9 cellular contexts compared by ENCODE assay signal in genomic region chr22:21000215-21000986, GRCh38. TPM values are rescaled to one million over a fixed set of nuclear protein-coding genes. Genes with fewer than 3 reads are reported as not detected.
DNase-seq lines count a peak whose midpoint lies in the region; ATAC-seq, FAIRE-seq and TF ChIP-seq lines count a peak whose summit lies in the region.
"Had no signal": no experiment of that assay in that cellular context is flagged by ENCODE, and none has a peak within 500 bp of the region (broad histone marks: within the 10 kb centered on the region; RNA-seq: fewer than 3 reads in every experiment).

No MANE protein-coding gene starts in this region.

- TF ChIP-seq POLR2A in GM12891 (IDR thresholded peaks at IDR 0.05; ENCODE audit: low read depth, low read length) (no peak), endothelial cell of umbilical vein (IDR thresholded peaks at IDR 0.05; ENCODE audit: low read depth, low read length) (no peak), prostate gland (IDR thresholded peaks at IDR 0.05) (no peak)

- H3K4me1 ChIP-seq in endothelial cell of umbilical vein (ENCODE audit: control insufficient read depth, extremely low read depth, insufficient read depth, low read length) = peaks cover 22% of the 10 kb centered on the region
- H3K4me1 ChIP-seq in prostate gland (replicated peaks) = peaks cover 16% of the 10 kb centered on the region

- TF ChIP-seq CTCF in endothelial cell of umbilical vein (IDR thresholded peaks at IDR 0.05; ENCODE audit: extremely low read depth in 1 of 2, insufficient read depth in 1 of 2, low read depth in 1 of 2, low read length in 2 of 2) (no peak), prostate gland (IDR thresholded peaks at IDR 0.05) (no peak)

- FAIRE-seq in GM12891 (lab: Jason Lieb, UNC) (peak; percentile 9), endothelial cell of umbilical vein (lab: Jason Lieb, UNC) (no peak)
- FAIRE-seq: TTC549 had no signal

- H2AFZ ChIP-seq in endothelial cell of umbilical vein (ENCODE audit: low read depth, low read length) = no peak overlapping the region

- peaks cover 5 to 12% of the 10 kb centered on the region in 2 experiments for H3K36me3 ChIP-seq in endothelial cell of umbilical vein (ENCODE audit: control insufficient read depth in 2 of 2, extremely low read depth in 1 of 2, insufficient read depth in 2 of 2, low read length in 2 of 2)
- H3K36me3 ChIP-seq in prostate gland = peaks cover 0 to 11% of the 10 kb centered on the region in 2 donors

- ATAC-seq in GM21367 (IDR thresholded peaks at IDR 0.05; ENCODE audit: unreplicated experiment) = no peak

- H3K9me1 ChIP-seq in endothelial cell of umbilical vein (replicated peaks; ENCODE audit: control insufficient read depth, extremely low read depth, insufficient read depth, low read length) = no peaks in the 10 kb centered on the region

- H3K27ac ChIP-seq in endothelial cell of umbilical vein (ENCODE audit: insufficient read depth, low read depth, low read length) (peak overlapping the region; percentile 88), prostate gland (peak overlapping the region; percentile 96 to 97)

- intact Hi-C loops in endothelial cell of umbilical vein (cut with micrococcal nuclease) (loop anchor here (2.0 to 5.0 kb wide), 2 partner anchors 84 to 113 kb away; partner anchors contain the start of gene CRKL), prostate gland (cut with DNase I) (loop anchor here (5.0 kb wide), 1 partner anchor 83 kb away; the partner anchor contains the start of gene CRKL)

- CTCF ChIA-PET in endothelial cell of umbilical vein (lab: Charles Lee) = interaction anchor here (1.4 to 2.8 kb wide), 2 partner anchors 18 kb away, joined by 3 to 19 read pairs; partner anchors contain the start of gene LZTR1

- POLR2A ChIA-PET in endothelial cell of umbilical vein (lab: Charles Lee) = interaction anchor here (0.6 to 0.8 kb wide), 2 partner anchors 18 to 114 kb away, joined by 3 to 7 read pairs; partner anchors contain the start of gene LZTR1

- DNase-seq in GM12891 (ENCODE audit: insufficient read length, low spot score) = no peak
- peak; percentile 53 for DNase-seq in RKO (ENCODE audit: low spot score)
- no peak for DNase-seq in endothelial cell of umbilical vein (ENCODE audit: low read depth, low spot score)
- no peak for DNase-seq in prostate gland (ENCODE audit: low spot score)
- no peak for DNase-seq in foreskin melanocyte
- no peak for DNase-seq in retina
- no peak for DNase-seq in SKM-1 (lab: John Stamatoyannopoulos, UW; ENCODE audit: unreplicated experiment)

- no peaks in the 10 kb centered on the region for H3K9me3 ChIP-seq in endothelial cell of umbilical vein (replicated peaks; ENCODE audit: control insufficient read depth, insufficient read depth, low read length)
- no peaks in the 10 kb centered on the region for H3K9me3 ChIP-seq in prostate gland

- peak overlapping the region; percentile 81 for H3K4me2 ChIP-seq in endothelial cell of umbilical vein (ENCODE audit: insufficient read depth, low read length)

- peak overlapping the region; percentile 88 for H3K9ac ChIP-seq in endothelial cell of umbilical vein (replicated peaks; ENCODE audit: extremely low read depth, insufficient read depth, low read length)

- 31% methylated on average over 21 of the region's 21 CpGs for WGBS in prostate gland

- BruUV-seq in endothelial cell of umbilical vein (replicated peaks; lab: Mats Ljungman, UMichigan) = no TSS peak

- peak overlapping the region; percentile 42 to 86 (median 77) for H3K4me3 ChIP-seq in endothelial cell of umbilical vein (replicated peaks in 1 of 3; ENCODE audit: insufficient read depth in 1 of 3, low read depth in 1 of 3, low read length in 3 of 3)
- peak overlapping the region; percentile 57 to 66 for H3K4me3 ChIP-seq in prostate gland

- H3K79me2 ChIP-seq in endothelial cell of umbilical vein (ENCODE audit: control insufficient read depth, insufficient read depth, low read length) = peaks cover 20% of the 10 kb centered on the region

- dilution Hi-C loops in endothelial cell of umbilical vein (cut with MboI; ENCODE audit: extremely low pct_ligation_motif_present, low sequenced_read_pairs) = no loop called here

- H3K27me3 ChIP-seq in endothelial cell of umbilical vein (ENCODE audit: control insufficient read depth in 2 of 2, insufficient read depth in 2 of 2, low read length in 2 of 2) = no peaks in the 10 kb centered on the region
- no peaks in the 10 kb centered on the region for H3K27me3 ChIP-seq in prostate gland (replicated peaks; ENCODE audit: insufficient read depth)

- no peaks in the 10 kb centered on the region for H4K20me1 ChIP-seq in endothelial cell of umbilical vein (replicated peaks; ENCODE audit: control insufficient read depth, extremely low read depth, insufficient read depth, low read length)

TF ChIP-seq in GM12891, 5 proteins besides CTCF, POLR2A, EP300 and RAD21 (continues in another document):
- no peak for TF ChIP-seq POU2F2 (IDR thresholded peaks at IDR 0.05; ENCODE audit: low read depth, low read length)
- no peak for TF ChIP-seq TAF1 (IDR thresholded peaks at IDR 0.05; ENCODE audit: low read depth, low read length)
- TF ChIP-seq POLR2AphosphoS5 (IDR thresholded peaks at IDR 0.05; ENCODE audit: low read depth, low read length) = no peak
- no peak for TF ChIP-seq PAX5 (IDR thresholded peaks at IDR 0.05; ENCODE audit: insufficient read depth, low read length, severe bottlenecking)

TF ChIP-seq in endothelial cell of umbilical vein, 7 proteins besides CTCF, POLR2A, EP300 and RAD21 (continues in another document):
- no peak for TF ChIP-seq EZH2 (IDR thresholded peaks at IDR 0.05; ENCODE audit: borderline replicate concordance, low read depth, low read length, severe bottlenecking)
- no peak for TF ChIP-seq POLR2AphosphoS5 (IDR thresholded peaks at IDR 0.05; ENCODE audit: insufficient read depth, low read depth, low read length)

RNA-seq across cellular contexts. Expression of gene THAP7, which starts 1.5 kb away (rescaled TPM):
- polyA plus RNA-seq in GM12891 (2012; ENCODE audit: low read depth, missing spikeins) = 18.9 TPM
- total RNA-seq in endothelial cell of umbilical vein = 13.5 and 14.9 TPM in 2 replicates
- 24.4 and 33.0 TPM in 2 replicates for polyA plus RNA-seq in endothelial cell of umbilical vein
- polyA plus RNA-seq in endothelial cell of umbilical vein (2011; cell fraction: cytosol; rRNA removed) = 12.7 and 18.7 TPM in 2 replicates
- polyA plus RNA-seq in endothelial cell of umbilical vein (2011; cell fraction: nucleus; rRNA removed) = 25.1 and 27.2 TPM in 2 replicates
- 8.0 and 11.0 TPM in 2 replicates for polyA plus RNA-seq in endothelial cell of umbilical vein (2012)
- 12.4 and 13.0 TPM in 2 replicates for polyA minus RNA-seq in endothelial cell of umbilical vein
- polyA minus RNA-seq in endothelial cell of umbilical vein (2011; cell fraction: cytosol; rRNA and poly(A)+ RNA removed) = 18.0 TPM
- polyA minus RNA-seq in endothelial cell of umbilical vein (2011; cell fraction: nucleus; rRNA and poly(A)+ RNA removed) = 14.9 and 21.5 TPM in 2 replicates
- 10 to 100 TPM; 77.7 to 83.1 TPM for total RNA-seq in prostate gland

RNA-seq across cellular contexts. Expression of gene P2RX6, which starts 14.6 kb away (rescaled TPM):
- 0.15 TPM for polyA plus RNA-seq in GM12891 (2012; ENCODE audit: low read depth, missing spikeins)
- total RNA-seq in endothelial cell of umbilical vein (not detected in 2 replicates), prostate gland (1 to 10 TPM; 4.6 to 5.5 TPM)
- 0.06 TPM in 1 of 2 replicates, not detected in the other for polyA plus RNA-seq in endothelial cell of umbilical vein
- 0.04 TPM in 1 of 2 replicates, not detected in the other for polyA plus RNA-seq in endothelial cell of umbilical vein (2011; cell fraction: cytosol; rRNA removed)
- 0.20 and 0.21 TPM in 2 replicates for polyA plus RNA-seq in endothelial cell of umbilical vein (2011; cell fraction: nucleus; rRNA removed)
- polyA plus RNA-seq in endothelial cell of umbilical vein (2012) = 0.07 TPM in 1 of 2 replicates, not detected in the other
- 0.19 and 0.28 TPM in 2 replicates for polyA minus RNA-seq in endothelial cell of umbilical vein
- 1.0 TPM for polyA minus RNA-seq in endothelial cell of umbilical vein (2011; cell fraction: cytosol; rRNA and poly(A)+ RNA removed)
- not detected in 2 replicates for polyA minus RNA-seq in endothelial cell of umbilical vein (2011; cell fraction: nucleus; rRNA and poly(A)+ RNA removed)

RNA-seq across cellular contexts. Expression of gene LZTR1, which starts 18.3 kb away (rescaled TPM):
- polyA plus RNA-seq in GM12891 (2012; ENCODE audit: low read depth, missing spikeins) = 18.2 TPM
- total RNA-seq in endothelial cell of umbilical vein (60.1 and 86.8 TPM in 2 replicates), prostate gland (10 to 100 TPM; 41.5 to 48.9 TPM)
- polyA plus RNA-seq in endothelial cell of umbilical vein = 56.6 and 60.7 TPM in 2 replicates
- polyA plus RNA-seq in endothelial cell of umbilical vein (2011; cell fraction: cytosol; rRNA removed) = 32.0 and 33.6 TPM in 2 replicates
- 361 and 407 TPM in 2 replicates for polyA plus RNA-seq in endothelial cell of umbilical vein (2011; cell fraction: nucleus; rRNA removed)
- 42.2 and 53.4 TPM in 2 replicates for polyA plus RNA-seq in endothelial cell of umbilical vein (2012)
- polyA minus RNA-seq in endothelial cell of umbilical vein = 84.9 and 108 TPM in 2 replicates
- polyA minus RNA-seq in endothelial cell of umbilical vein (2011; cell fraction: cytosol; rRNA and poly(A)+ RNA removed) = 10.4 TPM
- 64.3 and 102 TPM in 2 replicates for polyA minus RNA-seq in endothelial cell of umbilical vein (2011; cell fraction: nucleus; rRNA and poly(A)+ RNA removed)

RNA-seq across cellular contexts. Expression of gene SLC7A4, which starts 32.0 kb away (rescaled TPM):
- 0.05 TPM for polyA plus RNA-seq in GM12891 (2012; ENCODE audit: low read depth, missing spikeins)
- total RNA-seq in endothelial cell of umbilical vein (not detected in 2 replicates), prostate gland (10 to 100 TPM; 13.0 to 53.9 TPM)
- polyA plus RNA-seq in endothelial cell of umbilical vein = not detected in 2 replicates
- polyA plus RNA-seq in endothelial cell of umbilical vein (2011; cell fraction: cytosol; rRNA removed) = not detected in 2 replicates
- polyA plus RNA-seq in endothelial cell of umbilical vein (2011; cell fraction: nucleus; rRNA removed) = not detected in 2 replicates
- not detected in 2 replicates for polyA plus RNA-seq in endothelial cell of umbilical vein (2012)
- not detected in 2 replicates for polyA minus RNA-seq in endothelial cell of umbilical vein
- polyA minus RNA-seq in endothelial cell of umbilical vein (2011; cell fraction: cytosol; rRNA and poly(A)+ RNA removed) = not detected
- not detected in 2 replicates for polyA minus RNA-seq in endothelial cell of umbilical vein (2011; cell fraction: nucleus; rRNA and poly(A)+ RNA removed)

RNA-seq across cellular contexts. Expression of gene AIFM3, which starts 33.3 kb away (rescaled TPM):
- polyA plus RNA-seq in GM12891 (2012; ENCODE audit: low read depth, missing spikeins) = 0.98 TPM
- total RNA-seq in endothelial cell of umbilical vein (not detected in 2 replicates), prostate gland (1 to 10 TPM; 1.4 to 1.8 TPM)
- polyA plus RNA-seq in endothelial cell of umbilical vein = 0.11 and 0.15 TPM in 2 replicates
- 0.08 TPM in 2 replicates for polyA plus RNA-seq in endothelial cell of umbilical vein (2011; cell fraction: cytosol; rRNA removed)
- 0.49 and 0.70 TPM in 2 replicates for polyA plus RNA-seq in endothelial cell of umbilical vein (2011; cell fraction: nucleus; rRNA removed)
- 0.32 and 0.42 TPM in 2 replicates for polyA plus RNA-seq in endothelial cell of umbilical vein (2012)
- polyA minus RNA-seq in endothelial cell of umbilical vein = not detected in 2 replicates
- not detected for polyA minus RNA-seq in endothelial cell of umbilical vein (2011; cell fraction: cytosol; rRNA and poly(A)+ RNA removed)
- not detected in 2 replicates for polyA minus RNA-seq in endothelial cell of umbilical vein (2011; cell fraction: nucleus; rRNA and poly(A)+ RNA removed)
